ENCODE assay signal across 10 cellular contexts in the genomic region with DNA sequence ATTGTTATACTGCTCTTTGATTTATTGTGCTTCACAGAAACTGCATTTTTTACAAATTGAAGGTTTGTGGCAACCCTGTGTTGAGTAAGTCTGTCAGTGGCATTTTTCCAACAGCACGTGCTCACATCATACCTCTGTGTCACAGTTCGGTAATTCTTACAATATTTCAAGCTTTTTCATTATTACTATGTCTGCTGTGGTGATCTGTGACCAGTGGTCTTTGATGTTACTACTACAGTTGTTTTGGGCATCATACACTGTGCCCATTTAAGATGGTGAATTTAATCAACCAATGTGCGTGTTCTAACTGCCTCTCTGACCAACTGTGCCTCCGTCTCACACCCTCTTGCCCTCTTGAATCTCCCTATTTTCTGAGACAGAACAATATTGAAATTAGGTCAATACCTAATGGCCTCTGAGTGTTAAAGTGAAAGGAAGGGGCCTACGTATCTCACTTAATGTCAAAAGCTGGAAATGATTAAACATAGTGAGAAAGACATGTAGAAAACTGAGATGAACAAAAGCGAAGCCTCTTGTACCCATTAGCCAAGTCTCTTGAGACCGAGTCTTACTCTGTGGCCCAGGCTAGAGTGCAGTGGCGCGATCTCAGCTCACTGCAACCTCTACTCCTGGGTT. TPM values are rescaled to one million over a fixed set of nuclear protein-coding genes. Genes with fewer than 3 reads are reported as not detected.
A peak's percentile ranks its signal among the peaks of the same experiment; 100 is the strongest.
DNase-seq lines count a peak whose midpoint lies in the region; ATAC-seq, FAIRE-seq and TF ChIP-seq lines count a peak whose summit lies in the region.
"Had no signal": no experiment of that assay in that cellular context is flagged by ENCODE, and none has a peak within 500 bp of the region (broad histone marks: within the 10 kb centered on the region; RNA-seq: fewer than 3 reads in every experiment).

No MANE protein-coding gene starts in this region.

- H3K27ac ChIP-seq in GM12878 (ENCODE audit: control insufficient read depth, insufficient read depth) (peak overlapping the region; percentile 33; the same call in 1 of the 2 replicates), dorsolateral prefrontal cortex (no peak overlapping the region), Karpas-422 (ENCODE audit: low read length) (no peak overlapping the region)

- no peak for TF ChIP-seq RAD21 in GM12878 (IDR thresholded peaks at IDR 0.05; ENCODE audit: insufficient read depth, low read depth, low read length)

- no peak overlapping the region for H3K4me3 Mint-ChIP-seq in Calu3 (ENCODE audit: low read depth, unreplicated experiment)
- H3K4me3 Mint-ChIP-seq: activated naive CD8-positive, alpha-beta T cell had no signal

- FAIRE-seq in GM12878 (lab: Jason Lieb, UNC), result no peak

- H3K27ac Mint-ChIP-seq in Calu3 (ENCODE audit: unreplicated experiment), result no peak overlapping the region
- H3K27ac Mint-ChIP-seq: activated naive CD8-positive, alpha-beta T cell had no signal

- no peak overlapping the region for H3K4me3 ChIP-seq in GM12878
- no peak overlapping the region for H3K4me3 ChIP-seq in dorsolateral prefrontal cortex
- H3K4me3 ChIP-seq in Karpas-422 (ENCODE audit: low read length), result no peak overlapping the region

- H3K4me2 ChIP-seq in GM12878 (ENCODE audit: control insufficient read depth, insufficient read depth) (peak overlapping the region; percentile 77), Karpas-422 (ENCODE audit: low read depth, low read length, poor library complexity, severe bottlenecking) (no peak overlapping the region)

- RAD21 ChIA-PET in GM12878 (lab: Charles Lee; ENCODE audit: unreplicated experiment), result interaction anchor here (1.6 kb wide), 1 partner anchor 17 kb away, joined by 4 read pairs; no protein-coding TSS in a partner anchor

- H3K4me1 ChIP-seq in GM12878 (ENCODE audit: control insufficient read depth, insufficient read depth, low read length) (peaks cover 19% of the 10 kb centered on the region), Karpas-422 (ENCODE audit: low read length) (no peaks in the 10 kb centered on the region)

- H2AFZ ChIP-seq in GM12878 (ENCODE audit: control insufficient read depth, low read depth, low read length) (peak overlapping the region; percentile 76), Karpas-422 (ENCODE audit: low read length) (no peak overlapping the region)

- H4K20me1 ChIP-seq in GM12878 (ENCODE audit: control insufficient read depth, insufficient read depth) (no peaks in the 10 kb centered on the region), Karpas-422 (ENCODE audit: insufficient read depth, low read depth, low read length) (no peaks in the 10 kb centered on the region)

- POLR2A ChIA-PET in GM12878 (lab: Charles Lee), result interaction anchor here (0.6 to 1.0 kb wide), 2 partner anchors 17 to 83 kb away, joined by 3 read pairs; no protein-coding TSS in a partner anchor

- H3K9me3 Mint-ChIP-seq in Calu3 (ENCODE audit: low read depth, unreplicated experiment), result no peaks in the 10 kb centered on the region

- no peaks in the 10 kb centered on the region for H3K36me3 ChIP-seq in GM12878 (ENCODE audit: control insufficient read depth in 2 of 2, insufficient read depth in 2 of 2, low read length in 1 of 2)
- no peaks in the 10 kb centered on the region for H3K36me3 ChIP-seq in Karpas-422 (ENCODE audit: insufficient read depth, low read length)

- H3K27me3 Mint-ChIP-seq in Calu3 (ENCODE audit: unreplicated experiment), result no peaks in the 10 kb centered on the region
- H3K27me3 Mint-ChIP-seq: activated naive CD8-positive, alpha-beta T cell had no signal

- no peaks in the 10 kb centered on the region for H3K36me3 Mint-ChIP-seq in Calu3 (ENCODE audit: insufficient read depth, unreplicated experiment)
- H3K36me3 Mint-ChIP-seq: activated naive CD8-positive, alpha-beta T cell had no signal

- TF ChIP-seq CTCF in GM12878 (IDR thresholded peaks at IDR 0.05 in 2 of 3, conservative IDR thresholded peaks at IDR 0.05 in 1 of 3; ENCODE audit: control insufficient read depth in 2 of 3, extremely low read depth in 1 of 3, insufficient read depth in 1 of 3, low read depth in 3 of 3, low read length in 3 of 3), result no peak
- no peak for TF ChIP-seq CTCF in Calu3 (IDR thresholded peaks at IDR 0.05; ENCODE audit: unreplicated experiment)
- TF ChIP-seq CTCF in dorsolateral prefrontal cortex (IDR thresholded peaks at IDR 0.05 in 54 of 56, conservative IDR thresholded peaks at IDR 0.05 in 2 of 56; ENCODE audit: low read depth in 1 of 56, partially characterized antibody in 56 of 56), result no peak

- H3K9me3 ChIP-seq in GM12878 (replicated peaks; ENCODE audit: control insufficient read depth, insufficient read depth, low read length) (no peaks in the 10 kb centered on the region), Karpas-422 (ENCODE audit: low read length) (no peaks in the 10 kb centered on the region)

- peak; percentile 84 for ATAC-seq in GM19397 (IDR thresholded peaks at IDR 0.05; ENCODE audit: unreplicated experiment)
- peak; percentile 85 for ATAC-seq in HG02981 (IDR thresholded peaks at IDR 0.05; ENCODE audit: unreplicated experiment)
- peak; percentile 91 for ATAC-seq in GM12878

- in situ Hi-C loops in GM12878 (cut with MboI), result no loop called here

- no peaks in the 10 kb centered on the region for H3K27me3 ChIP-seq in GM12878 (replicated peaks in 1 of 2; ENCODE audit: control insufficient read depth in 2 of 2, insufficient read depth in 2 of 2, low read length in 1 of 2)
- no peaks in the 10 kb centered on the region for H3K27me3 ChIP-seq in dorsolateral prefrontal cortex
- H3K27me3 ChIP-seq in Karpas-422 (ENCODE audit: low read length), result no peaks in the 10 kb centered on the region

- H3K9me2 ChIP-seq in Karpas-422 (replicated peaks; ENCODE audit: insufficient read depth, low read length), result no peaks in the 10 kb centered on the region

- TF ChIP-seq EP300 in GM12878 (IDR thresholded peaks at IDR 0.05; ENCODE audit: borderline replicate concordance in 1 of 2, control insufficient read depth in 1 of 2, low read depth in 2 of 2, low read length in 2 of 2), result no peak

- no peaks in the 10 kb centered on the region for H3K4me1 Mint-ChIP-seq in Calu3 (ENCODE audit: low read depth, unreplicated experiment)

- intact Hi-C loops in GM12878 (cut with micrococcal nuclease; ENCODE audit: unreplicated experiment) (no loop called here), Calu3 (cut with micrococcal nuclease; ENCODE audit: unreplicated experiment) (no loop called here), dorsolateral prefrontal cortex (cut with DNase I) (no loop called here)

- H3K79me2 ChIP-seq in GM12878 (ENCODE audit: control insufficient read depth, insufficient read depth, low read length), result no peaks in the 10 kb centered on the region
- H3K79me2 ChIP-seq in Karpas-422 (ENCODE audit: low read length), result no peaks in the 10 kb centered on the region

- DNase-seq in GM04503 (ENCODE audit: low read depth), result peak; percentile 60
- DNase-seq in GM12878 (ENCODE audit: low read depth, low spot score), result peak; percentile 41
- no peak for DNase-seq in Calu3
- DNase-seq in NCI-H146 treated with DMSO at 0.1 percent for 48 hours (lab: John Stamatoyannopoulos, UW; ENCODE audit: unreplicated experiment), result no peak
- no peak for DNase-seq in dorsolateral prefrontal cortex
- no peak for DNase-seq in Karpas-422
- DNase-seq: NCI-H345 had no signal

- H3K9ac ChIP-seq in GM12878 (ENCODE audit: control insufficient read depth, insufficient read depth, low read length), result peak overlapping the region; percentile 22; the same call in 1 of the 2 replicates
- H3K9ac ChIP-seq in Karpas-422 (ENCODE audit: low read length), result no peak overlapping the region

- TF ChIP-seq POLR2A in GM12878 (IDR thresholded peaks at IDR 0.05; ENCODE audit: low read depth, low read length), result no peak

- BruUV-seq in GM12878 (replicated peaks; lab: Mats Ljungman, UMichigan), result no TSS peak
- BruUV-seq in Calu3 (replicated peaks; lab: Mats Ljungman, UMichigan), result no TSS peak

- SMC1A ChIA-PET in GM12878 (lab: Charles Lee; ENCODE audit: uncharacterized antibody, unreplicated experiment), result no interaction called here

- CTCF ChIA-PET in GM12878 (lab: Yijun Ruan, JAX), result no interaction called here
- CTCF ChIA-PET in Calu3 (lab: Charles Lee), result no interaction called here

- 6% methylated on average over 9 of the region's 9 CpGs for WGBS in GM12878 (ENCODE audit: insufficient coverage, insufficient replicate concordance, low lambda C conversion rate, missing lambda C conversion rate)

RNA-seq across cellular contexts. Expression of a gene that starts 20.2 kb away (rescaled TPM):
- 39.9 and 93.0 TPM in 2 replicates for total RNA-seq in GM12878 (2013; cell fraction: nucleolus; rRNA removed)
- 32.5 and 34.2 TPM in 2 replicates for total RNA-seq in GM12878 (2014; rRNA removed)
- total RNA-seq in GM12878 (2014; rRNA removed; fragmentation: Illumina TruSeq; extraction: Trizol), result 15.5 and 16.0 TPM in 2 replicates
- total RNA-seq in GM12878 (2021), result 29.7 and 30.1 TPM in 2 replicates
- 12.0 TPM for polyA plus RNA-seq in GM12878 (2011; ENCODE audit: low read depth)
- 14.8 and 36.7 TPM in 2 replicates for polyA plus RNA-seq in GM12878 (2011; rRNA removed)
- 39.9 and 58.6 TPM in 2 replicates for polyA plus RNA-seq in GM12878 (2011; cell fraction: cytosol; rRNA removed)
- polyA plus RNA-seq in GM12878 (2011; cell fraction: nucleus; rRNA removed), result 117 and 134 TPM in 2 replicates
- polyA plus RNA-seq in GM12878 (2012), result 24.9 and 25.3 TPM in 2 replicates
- polyA plus RNA-seq in GM12878 (2014; fragmentation: Illumina TruSeq; extraction: Trizol), result 6.4 and 12.6 TPM in 2 replicates
- 1 to 10 TPM in 1 of 2 experiments, under 1 TPM in 1; 0.66 to 7.1 TPM for polyA plus RNA-seq in GM12878 (2014; fragmentation: Nextera tagmentation; extraction: Ambion mirVana)
- 36.0 and 43.5 TPM in 2 replicates for polyA plus RNA-seq in GM12878 (2014; rRNA removed)
- 10 to 100 TPM; 27.8 to 30.5 TPM for polyA plus RNA-seq in GM12878 (2016; fragmentation: Nextera tagmentation; extraction: Ambion mirVana)
- polyA minus RNA-seq in GM12878 (2011; rRNA and poly(A)+ RNA removed), result 16.2 and 35.3 TPM in 2 replicates
- polyA minus RNA-seq in GM12878 (2011; cell fraction: cytosol; rRNA and poly(A)+ RNA removed), result 13.7 and 13.8 TPM in 2 replicates
- polyA minus RNA-seq in GM12878 (2011; cell fraction: nucleus; rRNA and poly(A)+ RNA removed), result 19.8 and 34.1 TPM in 2 replicates
- total RNA-seq in Calu3 (2022), result 55.3 and 70.6 TPM in 2 replicates
- 10 to 100 TPM; 12.3 to 38.5 (median 20.3) TPM for total RNA-seq in dorsolateral prefrontal cortex
- 19.4 and 51.3 TPM in 2 replicates for total RNA-seq in Karpas-422 (2014; rRNA removed; shearing (Covaris generic); ENCODE audit: low replicate concordance)

RNA-seq across cellular contexts. Expression of a gene that starts 59.2 kb away (rescaled TPM):
- total RNA-seq in GM12878 (2013; cell fraction: nucleolus; rRNA removed), result 27.7 and 30.8 TPM in 2 replicates
- total RNA-seq in GM12878 (2014; rRNA removed) (25.6 and 26.4 TPM in 2 replicates), GM12878 (2014; rRNA removed; fragmentation: Illumina TruSeq; extraction: Trizol) (31.6 and 33.8 TPM in 2 replicates), GM12878 (2021) (23.6 and 25.0 TPM in 2 replicates), Calu3 (2022) (30.1 and 30.2 TPM in 2 replicates), dorsolateral prefrontal cortex (10 to 100 TPM; 28.7 to 54.3 (median 38.6) TPM)
- 13.4 TPM for polyA plus RNA-seq in GM12878 (2011; ENCODE audit: low read depth)
- polyA plus RNA-seq in GM12878 (2011; rRNA removed) (30.2 and 31.2 TPM in 2 replicates), GM12878 (2014; fragmentation: Illumina TruSeq; extraction: Trizol) (27.4 and 29.2 TPM in 2 replicates), GM12878 (2014; fragmentation: Nextera tagmentation; extraction: Ambion mirVana) (10 to 100 TPM; 12.4 to 20.1 TPM), GM12878 (2014; rRNA removed) (29.2 and 29.8 TPM in 2 replicates), GM12878 (2016; fragmentation: Nextera tagmentation; extraction: Ambion mirVana) (10 to 100 TPM; 29.0 to 29.6 TPM)
- polyA plus RNA-seq in GM12878 (2011; cell fraction: cytosol; rRNA removed), result 29.3 and 30.5 TPM in 2 replicates
- polyA plus RNA-seq in GM12878 (2011; cell fraction: nucleus; rRNA removed), result 13.6 and 16.4 TPM in 2 replicates
- 15.9 and 33.1 TPM in 2 replicates for polyA plus RNA-seq in GM12878 (2012)
- polyA minus RNA-seq in GM12878 (2011; rRNA and poly(A)+ RNA removed), result 30.9 and 32.2 TPM in 2 replicates
- polyA minus RNA-seq in GM12878 (2011; cell fraction: cytosol; rRNA and poly(A)+ RNA removed), result 9.2 and 13.9 TPM in 2 replicates
- polyA minus RNA-seq in GM12878 (2011; cell fraction: nucleus; rRNA and poly(A)+ RNA removed), result 10.2 and 14.0 TPM in 2 replicates
- 22.6 and 38.8 TPM in 2 replicates for total RNA-seq in Karpas-422 (2014; rRNA removed; shearing (Covaris generic); ENCODE audit: low replicate concordance)

Comparison
In these comparisons a context has a peak if more than half of its experiments do, and no peak if none do; other contexts are left out.
1. DNase-seq: peak in GM04503 (single experiment) and GM12878 (single experiment); none in Calu3 (single experiment), NCI-H146 treated with DMSO at 0.1 percent for 48 hours (single experiment), dorsolateral prefrontal cortex (0 of 10) and Karpas-422 (single experiment).
2. Peak in every context shown above with its lines, with median percentiles within 50 percentile points of each other: ATAC-seq.